Comparison of ENCODE assay signal across 13 cellular contexts in the genomic region with DNA sequence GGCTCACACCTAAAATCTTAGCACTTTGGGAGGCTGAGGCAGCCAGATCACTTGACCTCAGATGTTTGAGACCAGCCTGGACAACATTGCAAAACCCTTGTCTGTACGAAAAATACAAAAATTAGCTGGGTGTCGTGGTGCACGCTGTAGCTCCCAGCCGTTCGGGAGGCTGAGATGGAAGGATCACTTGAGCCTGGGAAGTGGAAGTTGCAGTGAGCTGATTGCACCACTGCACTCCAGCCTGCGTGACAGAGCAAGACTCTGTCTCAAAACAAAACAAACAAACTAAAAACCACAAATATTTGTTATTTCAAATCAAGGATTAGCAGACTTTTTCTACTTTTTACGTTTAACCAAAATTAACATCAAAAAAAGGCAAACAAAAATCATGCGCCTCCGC. TPM values are rescaled to one million over a fixed set of nuclear protein-coding genes. Genes with fewer than 3 reads are reported as not detected.
DNase-seq lines count a peak whose midpoint lies in the region; ATAC-seq, FAIRE-seq and TF ChIP-seq lines count a peak whose summit lies in the region.
"Had no signal": no experiment of that assay in that cellular context is flagged by ENCODE, and none has a peak within 500 bp of the region (broad histone marks: within the 10 kb centered on the region; RNA-seq: fewer than 3 reads in every experiment).

No MANE protein-coding gene starts in this region.

- TF ChIP-seq POLR2A in body of pancreas (IDR thresholded peaks at IDR 0.05) = no peak

- TF ChIP-seq CTCF in AG10803 (conservative IDR thresholded peaks at IDR 0.05; ENCODE audit: low read length) = no peak
- no peak for TF ChIP-seq CTCF in kidney (IDR thresholded peaks at IDR 0.05; ENCODE audit: borderline replicate concordance, extremely low read depth, insufficient read depth)
- TF ChIP-seq CTCF in body of pancreas (IDR thresholded peaks at IDR 0.05) = no peak

- no peak overlapping the region for H2AFZ ChIP-seq in GM23248

- H3F3A ChIP-seq in GM23248 (ENCODE audit: insufficient read depth) = 0 out of 2 replicates have a peak, but pooled peaks cover 12% of the 10 kb centered on the region

- H3K9me2 ChIP-seq in GM23248 (ENCODE audit: insufficient read depth) = no peaks in the 10 kb centered on the region

- ATAC-seq in body of pancreas (no peak), GM18870 (IDR thresholded peaks at IDR 0.05; ENCODE audit: unreplicated experiment) (no peak)

- H3K9ac ChIP-seq in GM23248 (peak overlapping the region; percentile 11; the same call in 1 of the 2 replicates), adipocyte (ENCODE audit: low read length) (peak overlapping the region; percentile 47), kidney (ENCODE audit: low read length in 2 of 2) (no peak overlapping the region)
- H3K9ac ChIP-seq: BLaER1 had no signal

- H3K4me3 ChIP-seq in AG10803 (ENCODE audit: low read length) (no peak overlapping the region), GM23248 (no peak overlapping the region), adipocyte (ENCODE audit: low read length) (no peak overlapping the region), kidney (ENCODE audit: low read length in 2 of 2) (no peak overlapping the region), body of pancreas (no peak overlapping the region)
- H3K4me3 ChIP-seq: BLaER1 had no signal

- H3K4me1 ChIP-seq in GM23248 (ENCODE audit: insufficient read depth) = peaks cover 12% of the 10 kb centered on the region
- peaks cover 25% of the 10 kb centered on the region for H3K4me1 ChIP-seq in adipocyte (ENCODE audit: control insufficient read depth, insufficient read depth, low read length)
- no peaks in the 10 kb centered on the region for H3K4me1 ChIP-seq in kidney (ENCODE audit: control insufficient read depth in 1 of 2, insufficient read depth in 1 of 2, low read depth in 1 of 2, low read length in 2 of 2)
- H3K4me1 ChIP-seq in body of pancreas = no peaks in the 10 kb centered on the region
- H3K4me1 ChIP-seq: BLaER1 had no signal

- H4K20me1 ChIP-seq in GM23248 (ENCODE audit: insufficient read depth) = no peaks in the 10 kb centered on the region
- H4K20me1 ChIP-seq: BLaER1 had no signal

- intact Hi-C loops in kidney (cut with DNase I) (no loop called here), body of pancreas (cut with DNase I) (no loop called here)

- peaks cover 15% of the 10 kb centered on the region; the same call in 1 of the 2 replicates for H3K79me2 ChIP-seq in GM23248 (ENCODE audit: insufficient read depth)

- H3K36me3 ChIP-seq in GM23248 (ENCODE audit: low read depth) (peaks cover 51% of the 10 kb centered on the region), adipocyte (ENCODE audit: control insufficient read depth, insufficient read depth, low read length, severe bottlenecking) (peaks cover 59% of the 10 kb centered on the region), kidney (ENCODE audit: control insufficient read depth in 1 of 2, insufficient read depth in 2 of 2, low read length in 2 of 2) (peaks cover 4 to 6% of the 10 kb centered on the region in 2 donors), body of pancreas (replicated peaks in 1 of 2; ENCODE audit: insufficient read depth in 1 of 2, low read depth in 2 of 2) (peaks cover 0 to 7% of the 10 kb centered on the region in 2 donors)

- H3K4me2 ChIP-seq in GM23248 (ENCODE audit: unreplicated experiment) = no peak overlapping the region
- H3K4me2 ChIP-seq: BLaER1 had no signal

- in situ Hi-C loops in GM23248 (cut with MboI) = no loop called here

- H3K27me3 ChIP-seq in GM23248 (replicated peaks; ENCODE audit: insufficient read depth) (no peaks in the 10 kb centered on the region), adipocyte (replicated peaks; ENCODE audit: control insufficient read depth, insufficient read depth, low read length) (no peaks in the 10 kb centered on the region), body of pancreas (no peaks in the 10 kb centered on the region)
- H3K27me3 ChIP-seq: BLaER1 had no signal

- no peak for FAIRE-seq in kidney (lab: Jason Lieb, UNC)

- peak; percentile 53 for DNase-seq in AG10803 (ENCODE audit: low read depth)
- DNase-seq in GM23248 = no peak
- peak; percentile 91 for DNase-seq in adipocyte (ENCODE audit: low read depth)
- peak; percentile 73 for DNase-seq in kidney
- DNase-seq in body of pancreas = no peak
- no peak for DNase-seq in cortex of kidney (lab: John Stamatoyannopoulos, UW)
- DNase-seq in DMS79 treated with DMSO at 0.1 percent for 48 hours (lab: John Stamatoyannopoulos, UW) = no peak
- DNase-seq: glutamatergic neuron; NCI-H2081; NCI-H774; stimulated activated CD4-positive, alpha-beta T cell treated with anti-CD3 and anti-CD28 coated beads, Interleukin-2, amount 100 ng/mL, for 24 hours had no signal

- H3K27ac ChIP-seq in GM23248 (0 out of 2 replicates have a peak overlapping the region, but pooled peaks have one; percentile 17), kidney (ENCODE audit: low read depth in 2 of 2, low read length in 2 of 2) (no peak overlapping the region), body of pancreas (no peak overlapping the region)
- H3K27ac ChIP-seq: BLaER1 had no signal

- H3K9me3 ChIP-seq in GM23248 (ENCODE audit: low read depth) = no peaks in the 10 kb centered on the region
- no peaks in the 10 kb centered on the region for H3K9me3 ChIP-seq in adipocyte (ENCODE audit: control insufficient read depth, low read length)
- H3K9me3 ChIP-seq in kidney (ENCODE audit: control insufficient read depth in 1 of 2, low read length in 2 of 2) = no peaks in the 10 kb centered on the region
- H3K9me3 ChIP-seq in body of pancreas = no peaks in the 10 kb centered on the region
- H3K9me3 ChIP-seq: BLaER1 had no signal

- WGBS in GM23248 (ENCODE audit: low coverage in 1 of 2, low lambda C conversion rate in 2 of 2, missing lambda C conversion rate in 2 of 2), 2 experiments = 83 to 94% methylated on average over 8 to 9 of the region's 9 CpGs
- WGBS in body of pancreas, 2 donors = 73 to 74% methylated on average over 9 of the region's 9 CpGs

RNA-seq across cellular contexts. Expression of a gene that starts 31.3 kb away (rescaled TPM):
- total RNA-seq in GM23248 (2014; rRNA removed; shearing (Covaris generic)) = 0.63 and 1.3 TPM in 2 replicates
- polyA plus RNA-seq in GM23248 (2016; fragmentation: Nextera tagmentation; extraction: Ambion mirVana) (1.2 and 1.3 TPM in 2 replicates), kidney (ENCODE audit: insufficient read depth, low read depth, low replicate concordance) (3.5 TPM)
- total RNA-seq in kidney (5.6 TPM), body of pancreas (1 to 10 TPM in 1 of 2 donors, not detected in 1; 1.0 TPM)

RNA-seq across cellular contexts. Expression of a gene that starts 47.8 kb away (rescaled TPM):
- total RNA-seq in GM23248 (2014; rRNA removed; shearing (Covaris generic)) = 20.1 and 24.2 TPM in 2 replicates
- 9.4 and 11.5 TPM in 2 replicates for polyA plus RNA-seq in GM23248 (2016; fragmentation: Nextera tagmentation; extraction: Ambion mirVana)
- total RNA-seq in kidney = 9.6 TPM
- polyA plus RNA-seq in kidney (ENCODE audit: insufficient read depth, low read depth, low replicate concordance) = 5.5 TPM
- 10 to 100 TPM in 1 of 2 donors, 1 to 10 TPM in 1; 5.7 to 34.3 TPM for total RNA-seq in body of pancreas

Comparison
In these comparisons a context has a peak if more than half of its experiments do, and no peak if none do; other contexts are left out.
1. DNase-seq: peak in AG10803 (single experiment), adipocyte (single experiment) and kidney (single experiment); none in GM23248 (single experiment), body of pancreas (0 of 4), cortex of kidney (single experiment) and DMS79 treated with DMSO at 0.1 percent for 48 hours (single experiment).
2. H3K9ac ChIP-seq: peak in GM23248 (single experiment) and adipocyte (single experiment); none in kidney (0 of 2).